1 cellular context compared by ENCODE assay signal in genomic region chr1:10536133-10536768, GRCh38.
TF ChIP-seq lines count a peak whose summit lies in the region.

No MANE protein-coding gene starts in this region.

TF ChIP-seq in GM23338, 12 proteins besides CTCF, POLR2A, EP300 and RAD21 (continued from another document):
- TF ChIP-seq ETS1 (IDR thresholded peaks at IDR 0.05) (no peak), CREB1 (CRISPR knock-in tag; IDR thresholded peaks at IDR 0.05; ENCODE audit: low read depth) (no peak), JUNB (IDR thresholded peaks at IDR 0.05; ENCODE audit: unreplicated experiment) (no peak), ZNF462 (CRISPR knock-in tag; IDR thresholded peaks at IDR 0.05) (no peak), ZNF331 (CRISPR knock-in tag; IDR thresholded peaks at IDR 0.05; ENCODE audit: low read depth) (no peak)
